Comparison of ENCODE assay signal across 1 cellular context in genomic region chr7:75875113-75876080, GRCh38.
TF ChIP-seq lines count a peak whose summit lies in the region.

No MANE protein-coding gene starts in this region.

TF ChIP-seq in GM23338, 12 proteins besides CTCF, POLR2A, EP300 and RAD21 (continued from another document):
- TF ChIP-seq NANOG (IDR thresholded peaks at IDR 0.05; ENCODE audit: borderline replicate concordance) = peak; percentile 31; the same call in 1 of the 2 replicates
